14 cellular contexts compared by ENCODE assay signal in genomic region chr17:2435852-2436251, GRCh38. TPM values are rescaled to one million over a fixed set of nuclear protein-coding genes. Genes with fewer than 3 reads are reported as not detected.
DNase-seq lines count a peak whose midpoint lies in the region; FAIRE-seq and TF ChIP-seq lines count a peak whose summit lies in the region.
"Had no signal": no experiment of that assay in that cellular context is flagged by ENCODE, and none has a peak within 500 bp of the region (broad histone marks: within the 10 kb centered on the region; RNA-seq: fewer than 3 reads in every experiment).

No MANE protein-coding gene starts in this region.

- DNase-seq in DMS153 (lab: John Stamatoyannopoulos, UW) (peak; percentile 54), NCI-H1436 (lab: John Stamatoyannopoulos, UW) (peak; percentile 88), NCI-H774 (lab: John Stamatoyannopoulos, UW) (peak; percentile 58), A172 (ENCODE audit: low spot score) (no peak), kidney (no peak)
- no peak for DNase-seq in effector CD8-positive, alpha-beta T cell (lab: John Stamatoyannopoulos, UW)
- no peak for DNase-seq in stimulated activated naive CD4-positive, alpha-beta T cell (lab: John Stamatoyannopoulos, UW)
- DNase-seq: activated CD4-positive, alpha-beta T cell treated with anti-CD3 and anti-CD28 coated beads for 1 hour; activated naive CD8-positive, alpha-beta T cell treated with anti-CD3 and anti-CD28 coated beads for 36 hours; dermis blood vessel endothelial cell; NCI-H526 had no signal

- no peaks in the 10 kb centered on the region for H3K27me3 ChIP-seq in iPS-20b (ENCODE audit: insufficient read depth, low read length)

- H3K27ac ChIP-seq in iPS-20b (ENCODE audit: low read length): peak overlapping the region; percentile 60
- H3K27ac ChIP-seq in kidney (ENCODE audit: low read depth in 2 of 2, low read length in 2 of 2): no peak overlapping the region
- H3K27ac ChIP-seq: thoracic aorta had no signal

- TF ChIP-seq CTCF in kidney (IDR thresholded peaks at IDR 0.05; ENCODE audit: borderline replicate concordance, extremely low read depth, insufficient read depth): no peak

- H3K4me1 ChIP-seq in iPS-20b (ENCODE audit: insufficient read depth, low read length): peaks cover 26% of the 10 kb centered on the region; the same call in 1 of the 2 replicates
- no peaks in the 10 kb centered on the region for H3K4me1 ChIP-seq in kidney (ENCODE audit: control insufficient read depth in 1 of 2, insufficient read depth in 1 of 2, low read depth in 1 of 2, low read length in 2 of 2)

- H3K9me3 ChIP-seq in iPS-20b (ENCODE audit: insufficient read depth, low read depth, low read length): no peaks in the 10 kb centered on the region
- H3K9me3 ChIP-seq in kidney (ENCODE audit: control insufficient read depth in 1 of 2, low read length in 2 of 2): no peaks in the 10 kb centered on the region
- H3K9me3 ChIP-seq: thoracic aorta had no signal

- H3K36me3 ChIP-seq in iPS-20b (ENCODE audit: insufficient read depth, low read depth, low read length) (peaks cover 60% of the 10 kb centered on the region), kidney (ENCODE audit: control insufficient read depth in 1 of 2, insufficient read depth in 2 of 2, low read length in 2 of 2) (peaks cover 12 to 31% of the 10 kb centered on the region in 2 donors)

- H3K9ac ChIP-seq in iPS-20b (ENCODE audit: low read depth, low read length) (peak overlapping the region; percentile 65; the same call in 1 of the 2 replicates), kidney (ENCODE audit: low read length in 2 of 2) (no peak overlapping the region)

- no peak for FAIRE-seq in kidney (lab: Jason Lieb, UNC)
- FAIRE-seq: G401.6 had no signal

- H3K4me3 ChIP-seq in iPS-20b (ENCODE audit: low read length): peak overlapping the region; percentile 7; the same call in 1 of the 2 replicates
- H3K4me3 ChIP-seq in kidney (ENCODE audit: low read length in 2 of 2): no peak overlapping the region
- H3K4me3 ChIP-seq: thoracic aorta had no signal

- intact Hi-C loops in kidney (cut with DNase I): no loop called here

RNA-seq across cellular contexts. Expression of gene MNT, which starts 35.0 kb away (rescaled TPM):
- 4.3 and 9.1 TPM in 2 replicates for total RNA-seq in A172 (2014; rRNA removed; shearing (Covaris generic))
- total RNA-seq in kidney: 39.8 TPM
- polyA plus RNA-seq in kidney (ENCODE audit: insufficient read depth, low read depth, low replicate concordance): 3.7 TPM

Comparison
In these comparisons a context has a peak if more than half of its experiments do, and no peak if none do; other contexts are left out.
1. DNase-seq: peak in DMS153 (single experiment), NCI-H1436 (single experiment) and NCI-H774 (single experiment); none in effector CD8-positive, alpha-beta T cell (single experiment), A172 (single experiment), stimulated activated naive CD4-positive, alpha-beta T cell (0 of 6) and kidney (single experiment).